ENCODE assay signal across 1 cellular context in genomic region chr17:57889252-57889651, GRCh38.
TF ChIP-seq lines count a peak whose summit lies in the region.

No MANE protein-coding gene starts in this region.

TF ChIP-seq in A549, 52 proteins besides CTCF, POLR2A, EP300 and RAD21 (continued from another document):
- TF ChIP-seq NPAS2 (CRISPR knock-in tag; IDR thresholded peaks at IDR 0.05; ENCODE audit: borderline replicate concordance) (no peak), MAX (IDR thresholded peaks at IDR 0.05) (no peak), FOSL2 (IDR thresholded peaks at IDR 0.05) (no peak), FOSL2 (CRISPR knock-in tag; IDR thresholded peaks at IDR 0.05) (no peak), FOSB (CRISPR knock-in tag; IDR thresholded peaks at IDR 0.05) (no peak), CHD2 (IDR thresholded peaks at IDR 0.05; ENCODE audit: low read length, partially characterized antibody) (no peak), NFE2L2 (conservative IDR thresholded peaks at IDR 0.05; ENCODE audit: low read length) (no peak), FOXS1 (CRISPR knock-in tag; IDR thresholded peaks at IDR 0.05) (no peak), SMC3 (IDR thresholded peaks at IDR 0.05) (no peak), HDAC2 (IDR thresholded peaks at IDR 0.05) (no peak), TFCP2L1 (CRISPR knock-in tag; IDR thresholded peaks at IDR 0.05) (no peak), BCL3 (IDR thresholded peaks at IDR 0.05) (no peak), MAFK (IDR thresholded peaks at IDR 0.05; ENCODE audit: partially characterized antibody) (no peak), HEYL (CRISPR knock-in tag; IDR thresholded peaks at IDR 0.05) (no peak)
